8 cellular contexts compared by ENCODE assay signal in genomic region chr4:153468587-153468986, GRCh38. TPM values are rescaled to one million over a fixed set of nuclear protein-coding genes. Genes with fewer than 3 reads are reported as not detected.
DNase-seq lines count a peak whose midpoint lies in the region; ATAC-seq lines count a peak whose summit lies in the region.

No MANE protein-coding gene starts in this region.

- DNase-seq in T-cell (peak in 4 of 34 experiments; percentile 16 to 37 (median 26)), naive B cell (peak; percentile 73), occipital lobe (lab: John Stamatoyannopoulos, UW) (no peak), OCI-M2 (lab: John Stamatoyannopoulos, UW; ENCODE audit: unreplicated experiment) (no peak), HAP-1 (ENCODE audit: low spot score in 2 of 2) (no peak)

- peak overlapping the region; percentile 94 to 96 (median 94) for H3K4me3 Mint-ChIP-seq in T-cell
- H3K4me3 Mint-ChIP-seq in naive B cell, result peak overlapping the region; percentile 93 to 99 (median 98)

- H3K4me1 ChIP-seq in HAP-1, result peaks cover 26% of the 10 kb centered on the region

- peak; percentile 20 for ATAC-seq in GM18502 (IDR thresholded peaks at IDR 0.05; ENCODE audit: poor library complexity, unreplicated experiment)
- peak; percentile 25 for ATAC-seq in HG02610 (IDR thresholded peaks at IDR 0.05; ENCODE audit: unreplicated experiment)
- peak in 1 of 4 experiments; percentile 10 for ATAC-seq in T-cell (replicated peaks in 1 of 4)
- peak; percentile 8 to 9 for ATAC-seq in naive B cell (ENCODE audit: low read depth in 2 of 2)
- ATAC-seq in GM21526 (IDR thresholded peaks at IDR 0.05; ENCODE audit: low FRiP score, unreplicated experiment), result no peak

- POLR2A ChIA-PET in T-cell (lab: Charles Lee), result interaction anchor here (0.7 to 1.6 kb wide), 7 partner anchors 15 to 56 kb away, joined by 3 to 5 read pairs (median 4); no protein-coding TSS in a partner anchor

- H3K36me3 Mint-ChIP-seq in T-cell, result peaks cover 19% of the 10 kb centered on the region
- peaks cover 13 to 19% of the 10 kb centered on the region in 2 donors for H3K36me3 Mint-ChIP-seq in naive B cell

- no peaks in the 10 kb centered on the region for H3K9me3 ChIP-seq in HAP-1

- H3K36me3 ChIP-seq in HAP-1 (replicated peaks), result peaks cover 3% of the 10 kb centered on the region

- H3K27me3 ChIP-seq in HAP-1 (ENCODE audit: low read depth), result no peaks in the 10 kb centered on the region

- H3K9me3 Mint-ChIP-seq in T-cell (no peaks in the 10 kb centered on the region), naive B cell (peaks cover 0 to 5% (median 0%) of the 10 kb centered on the region in 7 donors)

- H3K4me1 Mint-ChIP-seq in T-cell, result peaks cover 60 to 67% (median 66%) of the 10 kb centered on the region in 3 donors
- peaks cover 63 to 76% (median 69%) of the 10 kb centered on the region in 3 donors for H3K4me1 Mint-ChIP-seq in naive B cell

- no peak overlapping the region for H3K4me3 ChIP-seq in HAP-1

- H3K27me3 Mint-ChIP-seq in T-cell, result no peaks in the 10 kb centered on the region
- H3K27me3 Mint-ChIP-seq in naive B cell, result no peaks in the 10 kb centered on the region

- in situ Hi-C loops in HAP-1 (cut with MboI; ENCODE audit: low sequenced_read_pairs), result no loop called here

- CTCF ChIA-PET in T-cell (lab: Charles Lee), result interaction anchor here (0.6 to 3.0 kb wide), 16 partner anchors 10 to 1080 kb away, joined by 3 to 14 read pairs (median 4); no protein-coding TSS in a partner anchor

- H3K27ac Mint-ChIP-seq in T-cell, result peak overlapping the region; percentile 92 to 97
- peak overlapping the region; percentile 94 to 99 (median 98) for H3K27ac Mint-ChIP-seq in naive B cell

RNA-seq across cellular contexts. Expression of gene TMEM131L, which starts 2.4 kb away (rescaled TPM):
- 100 to 1,000 TPM in 1 of 5 donors, 10 to 100 TPM in 4; 60.7 to 115 (median 72.6) TPM for total RNA-seq in T-cell
- polyA plus RNA-seq in naive B cell (ENCODE audit: low read depth in 6 of 6), result 10 to 100 TPM; 52.2 to 86.7 (median 68.1) TPM
- total RNA-seq in occipital lobe, result 48.7 TPM
